ENCODE assay signal across 23 cellular contexts in genomic region chr13:110297771-110298170, GRCh38. TPM values are rescaled to one million over a fixed set of nuclear protein-coding genes. Genes with fewer than 3 reads are reported as not detected.
DNase-seq lines count a peak whose midpoint lies in the region; ATAC-seq, FAIRE-seq and TF ChIP-seq lines count a peak whose summit lies in the region.
"Had no signal": no experiment of that assay in that cellular context is flagged by ENCODE, and none has a peak within 500 bp of the region (broad histone marks: within the 10 kb centered on the region; RNA-seq: fewer than 3 reads in every experiment).

No MANE protein-coding gene starts in this region.

- peak overlapping the region; percentile 22 for H3K4me3 Mint-ChIP-seq in osteocyte (ENCODE audit: unreplicated experiment)
- H3K4me3 Mint-ChIP-seq: activated CD8-positive, alpha-beta T cell treated with anti-CD3 and anti-CD28 coated beads for 36 hours; activated T-helper 1 cell treated with anti-CD3 and anti-CD28 coated beads, Interleukin-12 subunit alpha, Interleukin-12 subunit beta, Interleukin-2, Interleukin-4 antibody, amounts not matched to agents 30 ng/mL and 10 ng/mL and 1 ng/mL, durations not matched to agents 14 hours and 24 hours and 36 hours had no signal

- no peak for ATAC-seq in GM21723 (IDR thresholded peaks at IDR 0.05; ENCODE audit: unreplicated experiment)
- ATAC-seq: activated CD8-positive, alpha-beta T cell treated with anti-CD3 and anti-CD28 coated beads for 36 hours; stimulated activated naive CD8-positive, alpha-beta T cell treated with anti-CD3 and anti-CD28 coated beads, Interleukin-15, Interleukin-2, amounts not matched to agents 100 U/mL and 50 U/mL, for 24 hours had no signal

- H3K36me3 Mint-ChIP-seq in osteocyte (ENCODE audit: unreplicated experiment) = peaks cover 28% of the 10 kb centered on the region

- DNase-seq in coronary artery (ENCODE audit: low spot score) (no peak), frontal cortex (ENCODE audit: low spot score in 2 of 2) (no peak), osteocyte (ENCODE audit: extremely low spot score, unreplicated experiment) (no peak), transverse colon (no peak), mucosa of gallbladder (ENCODE audit: low spot score) (no peak), Peyer's patch (no peak)
- DNase-seq: activated CD8-positive, alpha-beta memory T cell treated with anti-CD3 and anti-CD28 coated beads, Interleukin-2, amount 50 U/mL, for 48 hours; activated CD8-positive, alpha-beta T cell treated with anti-CD3 and anti-CD28 coated beads for 36 hours; activated naive CD4-positive, alpha-beta T cell treated with Interleukin-2 at 50 U/mL for 16 hours; central memory CD4-positive, alpha-beta T cell; GM23248; islet precursor cell; NCI-H1694; RPMI8226; SJCRH30; stimulated activated CD4-positive, alpha-beta T cell treated with anti-CD3 and anti-CD28 coated beads, Interleukin-2, amount 100 ng/mL, for 24 hours; stimulated activated naive CD8-positive, alpha-beta T cell treated with anti-CD3 and anti-CD28 coated beads, Interleukin-15, Interleukin-2, amounts not matched to agents 100 U/mL and 50 U/mL, for 24 hours; SW 1271; thyroid gland had no signal

- intact Hi-C loops in transverse colon (cut with DNase I; ENCODE audit: low total_unique reads) = no loop called here

- peaks cover 0 to 50% (median 24%) of the 10 kb centered on the region in 4 donors for H3K4me1 ChIP-seq in transverse colon
- peaks cover 0 to 26% (median 0%) of the 10 kb centered on the region in 4 donors for H3K4me1 ChIP-seq in Peyer's patch
- H3K4me1 ChIP-seq: SJCRH30 had no signal

- peaks cover 92% of the 10 kb centered on the region for H3K4me1 Mint-ChIP-seq in osteocyte (ENCODE audit: unreplicated experiment)

- TF ChIP-seq CTCF in coronary artery (IDR thresholded peaks at IDR 0.05) (no peak), osteocyte (IDR thresholded peaks at IDR 0.05) (no peak), transverse colon (IDR thresholded peaks at IDR 0.05) (no peak), Peyer's patch (IDR thresholded peaks at IDR 0.05) (no peak)

- H3K27ac ChIP-seq in coronary artery = peak overlapping the region; percentile 71 to 72
- peak overlapping the region; percentile 31 to 94 (median 90) for H3K27ac ChIP-seq in transverse colon
- H3K27ac ChIP-seq in Peyer's patch = peak overlapping the region in 1 of 4 donors; percentile 95
- H3K27ac ChIP-seq: GM23248, SJCRH30 had no signal

- H3K27me3 ChIP-seq in transverse colon (peaks cover 5% of the 10 kb centered on the region), Peyer's patch (no peaks in the 10 kb centered on the region)
- H3K27me3 ChIP-seq: ovary, SJCRH30, thyroid gland had no signal

- H3K36me3 ChIP-seq in transverse colon (no peaks in the 10 kb centered on the region), Peyer's patch (no peaks in the 10 kb centered on the region)
- H3K36me3 ChIP-seq: ovary, thyroid gland had no signal

- 74 to 81% methylated on average over 3 of the region's 3 CpGs for WGBS in transverse colon (ENCODE audit: low coverage in 1 of 2), 2 donors

- in situ Hi-C loops in transverse colon (cut with MboI; ENCODE audit: low pct_ligation_motif_present in 1 of 4, low pct_unique_long_range_greater_than_20kb in 1 of 4, low sequenced_read_pairs in 3 of 4) = no loop called here

- TF ChIP-seq EP300 in transverse colon (IDR thresholded peaks at IDR 0.05; ENCODE audit: low read depth) = no peak

- H3K4me3 ChIP-seq in coronary artery (peak overlapping the region; percentile 67), transverse colon (no peak overlapping the region), Peyer's patch (no peak overlapping the region)
- H3K4me3 ChIP-seq: GM23248, lung, SJCRH30, thyroid gland had no signal

- FAIRE-seq in frontal cortex (lab: Jason Lieb, UNC) = peak; percentile 66

- no peak for TF ChIP-seq POLR2A in transverse colon (IDR thresholded peaks at IDR 0.05)
- no peak for TF ChIP-seq POLR2A in Peyer's patch (IDR thresholded peaks at IDR 0.05)

- H3K27me3 Mint-ChIP-seq in osteocyte (ENCODE audit: unreplicated experiment) = no peaks in the 10 kb centered on the region

- H3K27ac Mint-ChIP-seq in osteocyte (ENCODE audit: unreplicated experiment) = peak overlapping the region; percentile 76
- H3K27ac Mint-ChIP-seq: activated CD8-positive, alpha-beta T cell treated with anti-CD3 and anti-CD28 coated beads for 36 hours; activated T-helper 1 cell treated with anti-CD3 and anti-CD28 coated beads, Interleukin-12 subunit alpha, Interleukin-12 subunit beta, Interleukin-2, Interleukin-4 antibody, amounts not matched to agents 30 ng/mL and 10 ng/mL and 1 ng/mL, durations not matched to agents 14 hours and 24 hours and 36 hours had no signal

- H3K9me3 ChIP-seq in transverse colon = no peaks in the 10 kb centered on the region
- no peaks in the 10 kb centered on the region for H3K9me3 ChIP-seq in Peyer's patch
- H3K9me3 ChIP-seq: ovary, thyroid gland had no signal

- no peaks in the 10 kb centered on the region for H3K9me3 Mint-ChIP-seq in osteocyte (ENCODE audit: unreplicated experiment)
- H3K9me3 Mint-ChIP-seq: activated CD8-positive, alpha-beta T cell treated with anti-CD3 and anti-CD28 coated beads for 36 hours; activated T-helper 1 cell treated with anti-CD3 and anti-CD28 coated beads, Interleukin-12 subunit alpha, Interleukin-12 subunit beta, Interleukin-2, Interleukin-4 antibody, amounts not matched to agents 30 ng/mL and 10 ng/mL and 1 ng/mL, durations not matched to agents 14 hours and 24 hours and 36 hours had no signal

RNA-seq across cellular contexts. Expression of gene COL4A1, which starts 9.2 kb away (rescaled TPM):
- total RNA-seq in frontal cortex (65.2 TPM), osteocyte (3,181 and 3,589 TPM in 2 replicates), transverse colon (100 to 1,000 TPM in 2 of 4 donors, 10 to 100 TPM in 2; 46.4 to 180 (median 99.2) TPM), mucosa of gallbladder (347 TPM), Peyer's patch (10 to 100 TPM; 28.0 to 69.3 (median 36.3) TPM)
- total RNA-seq: activated CD8-positive, alpha-beta T cell treated with anti-CD3 and anti-CD28 coated beads for 36 hours; activated T-helper 1 cell treated with anti-CD3 and anti-CD28 coated beads, Interleukin-12 subunit alpha, Interleukin-12 subunit beta, Interleukin-2, Interleukin-4 antibody, amounts not matched to agents 30 ng/mL and 10 ng/mL and 1 ng/mL, durations not matched to agents 14 hours and 24 hours and 36 hours had no signal

RNA-seq across cellular contexts. Expression of gene COL4A2, which starts 9.3 kb away (rescaled TPM):
- total RNA-seq in frontal cortex = 47.3 TPM
- total RNA-seq in osteocyte = 2,001 and 2,067 TPM in 2 replicates
- 100 to 1,000 TPM in 2 of 4 donors, 10 to 100 TPM in 2; 75.1 to 322 (median 115) TPM for total RNA-seq in transverse colon
- 332 TPM for total RNA-seq in mucosa of gallbladder
- 100 to 1,000 TPM in 2 of 4 donors, 10 to 100 TPM in 2; 56.6 to 139 (median 89.1) TPM for total RNA-seq in Peyer's patch
- total RNA-seq: activated CD8-positive, alpha-beta T cell treated with anti-CD3 and anti-CD28 coated beads for 36 hours; activated T-helper 1 cell treated with anti-CD3 and anti-CD28 coated beads, Interleukin-12 subunit alpha, Interleukin-12 subunit beta, Interleukin-2, Interleukin-4 antibody, amounts not matched to agents 30 ng/mL and 10 ng/mL and 1 ng/mL, durations not matched to agents 14 hours and 24 hours and 36 hours had no signal
